16 cellular contexts compared by ENCODE assay signal in genomic region chr13:58869566-58869965, GRCh38.
DNase-seq lines count a peak whose midpoint lies in the region; TF ChIP-seq lines count a peak whose summit lies in the region.
"Had no signal": no experiment of that assay in that cellular context is flagged by ENCODE, and none has a peak within 500 bp of the region (broad histone marks: within the 10 kb centered on the region; RNA-seq: fewer than 3 reads in every experiment).

No MANE protein-coding gene starts in this region.

- no peaks in the 10 kb centered on the region for H3K79me2 ChIP-seq in SU-DHL-6 (ENCODE audit: insufficient read depth, low read length)
- H3K79me2 ChIP-seq in hepatocyte = no peaks in the 10 kb centered on the region

- H3K27me3 ChIP-seq in SU-DHL-6 (ENCODE audit: low read length) (no peaks in the 10 kb centered on the region), hepatocyte (no peaks in the 10 kb centered on the region)

- H3K36me3 Mint-ChIP-seq in activated T-cell treated with anti-CD3 and anti-CD28 coated beads, Interleukin-2, amount 50 U/mL, for 24 hours (ENCODE audit: low read depth) = no peaks in the 10 kb centered on the region
- H3K36me3 Mint-ChIP-seq: IgD-negative memory B cell had no signal

- no peak overlapping the region for H3K4me2 ChIP-seq in SU-DHL-6 (ENCODE audit: low read depth, low read length, poor library complexity, severe bottlenecking)
- no peak overlapping the region for H3K4me2 ChIP-seq in hepatocyte

- DNase-seq in MV-4-11 (lab: John Stamatoyannopoulos, UW) (peak; percentile 19), NCI-H510A treated with DMSO at 0.1 percent for 48 hours (lab: John Stamatoyannopoulos, UW) (peak; percentile 74), hepatocyte (ENCODE audit: low spot score) (no peak), G401 (ENCODE audit: low spot score) (no peak), NCI-H1694 treated with DMSO at 0.1 percent for 48 hours (lab: John Stamatoyannopoulos, UW) (no peak)
- no peak for DNase-seq in activated T-cell treated with anti-CD3 and anti-CD28 coated beads, Interleukin-2, amount 50 U/mL, for 24 hours
- DNase-seq: CD4-positive, alpha-beta T cell; COR-L47; DMS 273 treated with DMSO at 0.1 percent for 48 hours; GF-D8; NCI-H187; NCI-H2107; NCI-H226; NCI-H82 had no signal

- H3K9me2 ChIP-seq in SU-DHL-6 (replicated peaks; ENCODE audit: insufficient read depth, low read length) = no peaks in the 10 kb centered on the region
- no peaks in the 10 kb centered on the region for H3K9me2 ChIP-seq in hepatocyte (replicated peaks; ENCODE audit: insufficient read depth)

- H3K9ac ChIP-seq in SU-DHL-6 (ENCODE audit: low read length) = no peak overlapping the region

- H3K4me1 ChIP-seq in hepatocyte (ENCODE audit: insufficient read depth) = no peaks in the 10 kb centered on the region

- no peaks in the 10 kb centered on the region for H3K27me3 Mint-ChIP-seq in activated T-cell treated with anti-CD3 and anti-CD28 coated beads, Interleukin-2, amount 50 U/mL, for 24 hours
- H3K27me3 Mint-ChIP-seq: CD4-positive, alpha-beta T cell; IgD-negative memory B cell had no signal

- no peaks in the 10 kb centered on the region for H3K36me3 ChIP-seq in SU-DHL-6 (ENCODE audit: low read length)
- no peaks in the 10 kb centered on the region for H3K36me3 ChIP-seq in hepatocyte (replicated peaks; ENCODE audit: insufficient read depth, low read depth)

- H2AFZ ChIP-seq in SU-DHL-6 (ENCODE audit: low read depth, low read length, severe bottlenecking) (peak overlapping the region; percentile 6), hepatocyte (no peak overlapping the region)

- H3K27ac ChIP-seq in SU-DHL-6 (ENCODE audit: low read depth, low read length) = no peak overlapping the region
- H3K27ac ChIP-seq in hepatocyte = peak overlapping the region; percentile 8

- H4K20me1 ChIP-seq in SU-DHL-6 (ENCODE audit: low read depth, low read length) (no peaks in the 10 kb centered on the region), hepatocyte (ENCODE audit: insufficient read depth, poor library complexity, severe bottlenecking) (no peaks in the 10 kb centered on the region)

- TF ChIP-seq CTCF in SU-DHL-6 (IDR thresholded peaks at IDR 0.05; ENCODE audit: insufficient read depth, low read length, poor library complexity, severe bottlenecking) = no peak
- no peak for TF ChIP-seq CTCF in hepatocyte (IDR thresholded peaks at IDR 0.05; ENCODE audit: poor library complexity)

- 0 out of 2 replicates have a peak, but pooled peaks cover 7% of the 10 kb centered on the region for H3K9me3 ChIP-seq in SU-DHL-6 (ENCODE audit: insufficient read depth, low read length)
- H3K9me3 ChIP-seq in hepatocyte (ENCODE audit: low read depth) = no peaks in the 10 kb centered on the region

- 55% methylated on average over 1 of the region's 1 CpG for WGBS in hepatocyte (ENCODE audit: low lambda C conversion rate, missing lambda C conversion rate)

- H3K4me3 ChIP-seq in SU-DHL-6 (ENCODE audit: insufficient read depth, low read length, poor library complexity, severe bottlenecking) (no peak overlapping the region), hepatocyte (no peak overlapping the region)

- no peak overlapping the region for H3K4me3 Mint-ChIP-seq in activated T-cell treated with anti-CD3 and anti-CD28 coated beads, Interleukin-2, amount 50 U/mL, for 24 hours
- H3K4me3 Mint-ChIP-seq: CD4-positive, alpha-beta T cell; IgD-negative memory B cell had no signal

- H3K9me3 Mint-ChIP-seq in activated T-cell treated with anti-CD3 and anti-CD28 coated beads, Interleukin-2, amount 50 U/mL, for 24 hours = peaks cover 5% of the 10 kb centered on the region

- no peak overlapping the region for H3K27ac Mint-ChIP-seq in activated T-cell treated with anti-CD3 and anti-CD28 coated beads, Interleukin-2, amount 50 U/mL, for 24 hours
- H3K27ac Mint-ChIP-seq: CD4-positive, alpha-beta T cell; IgD-negative memory B cell had no signal

- no peaks in the 10 kb centered on the region for H3K4me1 Mint-ChIP-seq in activated T-cell treated with anti-CD3 and anti-CD28 coated beads, Interleukin-2, amount 50 U/mL, for 24 hours (ENCODE audit: low read depth)
- H3K4me1 Mint-ChIP-seq: IgD-negative memory B cell had no signal

- no peaks in the 10 kb centered on the region for H3F3A ChIP-seq in SU-DHL-6 (ENCODE audit: insufficient read depth)

- in situ Hi-C loops in G401 (cut with HindIII; ENCODE audit: low sequenced_read_pairs) = no loop called here

Comparison
In these comparisons a context has a peak if more than half of its experiments do, and no peak if none do; other contexts are left out.
1. DNase-seq: peak in MV-4-11 (single experiment) and NCI-H510A treated with DMSO at 0.1 percent for 48 hours (single experiment); none in hepatocyte (single experiment), G401 (single experiment), NCI-H1694 treated with DMSO at 0.1 percent for 48 hours (single experiment) and activated T-cell treated with anti-CD3 and anti-CD28 coated beads, Interleukin-2, amount 50 U/mL, for 24 hours (single experiment).